1 cellular context compared by ENCODE assay signal in genomic region chr3:151866711-151867410, GRCh38.
TF ChIP-seq lines count a peak whose summit lies in the region.

No MANE protein-coding gene starts in this region.

TF ChIP-seq in IMR-90, 13 proteins besides CTCF, POLR2A, EP300 and RAD21 (continued from another document):
- TF ChIP-seq USF2 (IDR thresholded peaks at IDR 0.05; ENCODE audit: low read depth, low read length), result no peak
- TF ChIP-seq CEBPB (IDR thresholded peaks at IDR 0.05; ENCODE audit: low read depth, low read length), result no peak
- no peak for TF ChIP-seq MAFK (IDR thresholded peaks at IDR 0.05; ENCODE audit: low read depth, low read length)
- no peak for TF ChIP-seq MAZ (IDR thresholded peaks at IDR 0.05; ENCODE audit: borderline replicate concordance, low read depth, low read length)
